In genomic region chr17:73455050-73455687, GRCh38 we compare ENCODE assay signal across 15 cellular contexts.
A peak's percentile ranks its signal among the peaks of the same experiment; 100 is the strongest.
DNase-seq lines count a peak whose midpoint lies in the region; ATAC-seq and TF ChIP-seq lines count a peak whose summit lies in the region.
"Had no signal": no experiment of that assay in that cellular context is flagged by ENCODE, and none has a peak within 500 bp of the region (broad histone marks: within the 10 kb centered on the region; RNA-seq: fewer than 3 reads in every experiment).

No MANE protein-coding gene starts in this region.

- peak overlapping the region; percentile 40 for H3K27ac ChIP-seq in VCaP
- no peak overlapping the region for H3K27ac ChIP-seq in transverse colon
- H3K27ac ChIP-seq: adrenal gland, Peyer's patch, upper lobe of left lung had no signal

- H3K4me1 ChIP-seq in transverse colon, result no peaks in the 10 kb centered on the region
- H3K4me1 ChIP-seq: adrenal gland, Peyer's patch, upper lobe of left lung had no signal

- TF ChIP-seq EP300 in transverse colon (IDR thresholded peaks at IDR 0.05; ENCODE audit: low read depth), result no peak

- ATAC-seq in HG02870 (IDR thresholded peaks at IDR 0.05; ENCODE audit: unreplicated experiment) (no peak), GM19452 (IDR thresholded peaks at IDR 0.05; ENCODE audit: unreplicated experiment) (no peak)
- ATAC-seq: activated CD8-positive, alpha-beta T cell treated with anti-CD3 and anti-CD28 coated beads for 36 hours; CD8-positive, alpha-beta T cell had no signal

- TF ChIP-seq CTCF in VCaP (conservative IDR thresholded peaks at IDR 0.05) (no peak), transverse colon (IDR thresholded peaks at IDR 0.05) (no peak)

- no peaks in the 10 kb centered on the region for H3K27me3 ChIP-seq in transverse colon
- H3K27me3 ChIP-seq: adrenal gland, Peyer's patch, upper lobe of left lung had no signal

- no peak overlapping the region for H3K4me3 ChIP-seq in transverse colon
- H3K4me3 ChIP-seq: adrenal gland, Peyer's patch, upper lobe of left lung had no signal

- no peak for TF ChIP-seq POLR2A in transverse colon (IDR thresholded peaks at IDR 0.05)

- intact Hi-C loops in transverse colon (cut with DNase I; ENCODE audit: low total_unique reads), result no loop called here

- whole genome bisulfite sequencing in transverse colon (ENCODE audit: low coverage in 1 of 2), 2 donors, result 51% methylated on average over 21 of the region's 21 CpGs; no CpG with 5 or more reads in 1 of the 2 donors

- H3K9me3 ChIP-seq in transverse colon, result no peaks in the 10 kb centered on the region
- H3K9me3 ChIP-seq: adrenal gland, Peyer's patch had no signal

- in situ Hi-C loops in transverse colon (cut with MboI; ENCODE audit: low pct_ligation_motif_present in 1 of 4, low pct_unique_long_range_greater_than_20kb in 1 of 4, low sequenced_read_pairs in 3 of 4), result no loop called here

- DNase-seq in NCI-H2029 (lab: John Stamatoyannopoulos, UW) (peak; percentile 42), NCI-H2029 treated with DMSO at 0.1 percent for 48 hours (lab: John Stamatoyannopoulos, UW) (no peak), midbrain (lab: John Stamatoyannopoulos, UW) (peak; percentile 47), transverse colon (peak; percentile 26), activated gamma-delta T cell treated with Interleukin-2 at 50 U/mL for 16 hours (no peak)
- DNase-seq: activated CD8-positive, alpha-beta T cell treated with anti-CD3 and anti-CD28 coated beads for 36 hours; CD8-positive, alpha-beta T cell; GDM1; mesenchymal stem cell had no signal

- H3K36me3 ChIP-seq in transverse colon, result no peaks in the 10 kb centered on the region
- H3K36me3 ChIP-seq: adrenal gland, Peyer's patch, upper lobe of left lung had no signal

Comparison
In these comparisons a context has a peak if more than half of its experiments do, and no peak if none do; other contexts are left out.
1. DNase-seq: peak in NCI-H2029 (single experiment), midbrain (single experiment) and transverse colon (single experiment); none in NCI-H2029 treated with DMSO at 0.1 percent for 48 hours (single experiment) and activated gamma-delta T cell treated with Interleukin-2 at 50 U/mL for 16 hours (single experiment).